In genomic region chr4:171793723-171794122, GRCh38 we compare ENCODE assay signal across 24 cellular contexts. TPM values are rescaled to one million over a fixed set of nuclear protein-coding genes. Genes with fewer than 3 reads are reported as not detected.
"Had no signal": no experiment of that assay in that cellular context is flagged by ENCODE, and none has a peak within 500 bp of the region (broad histone marks: within the 10 kb centered on the region; RNA-seq: fewer than 3 reads in every experiment).

No MANE protein-coding gene starts in this region.

- H3K27ac Mint-ChIP-seq: IgD-negative memory B cell had no signal

- DNase-seq: Kasumi-1; MM.1S; NCI-H1092 treated with DMSO at 0.1 percent for 48 hours; NCI-H1436 treated with DMSO at 0.1 percent for 48 hours; NCI-H187; NCI-H2029; NCI-H2081 treated with DMSO at 0.1 percent for 48 hours; NCI-H2227 treated with DMSO at 0.1 percent for 48 hours; NCI-H524; NCI-H526 treated with DMSO at 0.1 percent for 48 hours; NCI-H748 treated with DMSO at 0.1 percent for 48 hours; NK-92 treated with Interleukin-12 subunit alpha and Interleukin-12 subunit beta, amount 100 ng/mL, for 24 hours; PC-3; SHP77 treated with DMSO at 0.1 percent for 48 hours had no signal

- H3K4me3 Mint-ChIP-seq: IgD-negative memory B cell had no signal

- ATAC-seq: K562, Panc1, PC-3, Right ventricle myocardium inferior, SK-N-SH treated with all-trans-retinoic acid at 6 μM for 48 hours had no signal

- H3K27me3 ChIP-seq: SJCRH30 had no signal

- H3K4me1 Mint-ChIP-seq: IgD-negative memory B cell had no signal

- H3K36me3 ChIP-seq: SJCRH30 had no signal

- H3K36me3 Mint-ChIP-seq: IgD-negative memory B cell had no signal

- H3K9me3 ChIP-seq: SJCRH30 had no signal

- H3K27ac ChIP-seq: HL-60, KMS-11, SJCRH30 had no signal

- H3K4me1 ChIP-seq: SJCRH30 had no signal

- H3K27me3 Mint-ChIP-seq: IgD-negative memory B cell had no signal

- H3K4me3 ChIP-seq: K562, SJCRH30 had no signal

RNA-seq across cellular contexts. Expression of gene GALNTL6, which starts 19.5 kb away (rescaled TPM):
- total RNA-seq: M059J, OCI-LY7, PC-3, Right ventricle myocardium inferior had no signal
